Comparison of ENCODE assay signal across 1 cellular context in genomic region chr17:58384900-58385299, GRCh38.
TF ChIP-seq lines count a peak whose summit lies in the region.

No MANE protein-coding gene starts in this region.

TF ChIP-seq in A549, 52 proteins besides CTCF, POLR2A, EP300 and RAD21 (continued from another document):
- no peak for TF ChIP-seq JUNB (IDR thresholded peaks at IDR 0.05)
- TF ChIP-seq ELK1 (IDR thresholded peaks at IDR 0.05; ENCODE audit: low read depth, low read length) = no peak
- TF ChIP-seq RARB (CRISPR knock-in tag; IDR thresholded peaks at IDR 0.05) = no peak
- TF ChIP-seq USF2 (IDR thresholded peaks at IDR 0.05) = no peak
- no peak for TF ChIP-seq CBX8 (IDR thresholded peaks at IDR 0.05)
TF ChIP-seq in A549: peak in this region for 0.
